Comparison of ENCODE assay signal across 10 cellular contexts in the genomic region with DNA sequence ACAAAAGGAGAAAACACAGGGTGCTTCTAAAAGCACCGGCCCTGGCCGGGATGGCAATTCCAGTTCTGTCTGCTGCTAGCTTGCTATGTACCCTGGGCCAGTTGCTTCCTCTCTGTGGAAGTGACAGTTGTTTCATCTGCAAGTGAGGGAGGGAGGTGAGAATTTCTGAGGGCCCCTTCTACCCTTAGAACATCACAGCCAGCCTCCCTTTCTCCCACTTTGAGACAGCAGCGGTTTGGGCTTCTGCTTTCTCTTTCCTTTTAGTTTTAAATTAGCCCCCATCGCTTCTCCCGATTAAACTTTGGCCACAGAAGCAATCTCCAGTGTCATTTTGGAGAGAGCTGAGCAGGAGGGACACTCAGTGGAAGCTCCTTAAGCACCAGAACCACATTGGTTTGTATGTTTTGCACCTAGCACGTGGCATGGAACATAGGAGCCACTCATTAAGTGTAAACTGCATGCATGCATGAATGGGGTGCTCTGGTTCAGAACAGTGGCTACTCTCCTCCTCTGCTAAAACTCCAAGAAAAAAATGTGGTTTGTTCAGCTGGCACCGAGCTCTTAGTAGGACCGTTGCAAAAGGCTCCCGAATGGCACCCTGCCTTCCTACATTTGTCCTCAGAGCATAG. TPM values are rescaled to one million over a fixed set of nuclear protein-coding genes. Genes with fewer than 3 reads are reported as not detected.
A peak's percentile ranks its signal among the peaks of the same experiment; 100 is the strongest.
DNase-seq lines count a peak whose midpoint lies in the region; ATAC-seq and TF ChIP-seq lines count a peak whose summit lies in the region.
"Had no signal": no experiment of that assay in that cellular context is flagged by ENCODE, and none has a peak within 500 bp of the region (broad histone marks: within the 10 kb centered on the region; RNA-seq: fewer than 3 reads in every experiment).

No MANE protein-coding gene starts in this region.

- H3K4me1 ChIP-seq in prostate gland (replicated peaks), result no peaks in the 10 kb centered on the region

- WGBS in prostate gland, result 74% methylated on average over 9 of the region's 9 CpGs

- no peak for TF ChIP-seq CTCF in prostate gland (IDR thresholded peaks at IDR 0.05)

- H3K4me3 Mint-ChIP-seq in activated naive CD4-positive, alpha-beta T cell treated with anti-CD3 and anti-CD28 coated beads for 36 hours, result peak overlapping the region; percentile 33

- H3K4me3 ChIP-seq in prostate gland, result no peak overlapping the region
- H3K4me3 ChIP-seq: ascending aorta had no signal

- no peaks in the 10 kb centered on the region for H3K9me3 Mint-ChIP-seq in activated naive CD4-positive, alpha-beta T cell treated with anti-CD3 and anti-CD28 coated beads for 36 hours

- no peak for TF ChIP-seq POLR2A in prostate gland (IDR thresholded peaks at IDR 0.05)

- H3K36me3 Mint-ChIP-seq in activated naive CD4-positive, alpha-beta T cell treated with anti-CD3 and anti-CD28 coated beads for 36 hours (ENCODE audit: low read depth), result peaks cover 16% of the 10 kb centered on the region

- no peak overlapping the region for H3K27ac ChIP-seq in prostate gland
- no peak overlapping the region for H3K27ac ChIP-seq in substantia nigra (ENCODE audit: low read depth, low read length, poor library complexity, severe bottlenecking)
- H3K27ac ChIP-seq: ascending aorta had no signal

- H3K9me3 ChIP-seq in prostate gland, result no peaks in the 10 kb centered on the region
- H3K9me3 ChIP-seq: ascending aorta had no signal

- peak; percentile 75 for DNase-seq in activated naive CD4-positive, alpha-beta T cell treated with anti-CD3 and anti-CD28 coated beads for 36 hours
- DNase-seq in activated naive CD4-positive, alpha-beta T cell treated with anti-CD3 and anti-CD28 coated beads, Interleukin-2, amount 50 U/mL, for 16 hours, result no peak
- peak; percentile 55 to 60 for DNase-seq in activated T-cell treated with anti-CD3 and anti-CD28 coated beads, Interleukin-2, amount 50 U/mL, for 48 hours
- peak; percentile 19 for DNase-seq in superior temporal gyrus (ENCODE audit: extremely low spot score)
- DNase-seq in prostate gland (ENCODE audit: low spot score), result no peak
- no peak for DNase-seq in substantia nigra (lab: John Stamatoyannopoulos, UW)
- DNase-seq: left cardiac atrium had no signal

- peak overlapping the region; percentile 22 for H3K27ac Mint-ChIP-seq in activated naive CD4-positive, alpha-beta T cell treated with anti-CD3 and anti-CD28 coated beads for 36 hours

- H3K27me3 Mint-ChIP-seq in activated naive CD4-positive, alpha-beta T cell treated with anti-CD3 and anti-CD28 coated beads for 36 hours (ENCODE audit: low read depth), result no peaks in the 10 kb centered on the region

- no peaks in the 10 kb centered on the region for H3K27me3 ChIP-seq in prostate gland (replicated peaks; ENCODE audit: insufficient read depth)
- H3K27me3 ChIP-seq: ascending aorta had no signal

- H3K36me3 ChIP-seq in prostate gland, result no peaks in the 10 kb centered on the region

- intact Hi-C loops in activated naive CD4-positive, alpha-beta T cell treated with anti-CD3 and anti-CD28 coated beads for 36 hours (cut with micrococcal nuclease), result loop anchor here (1.0 kb wide), 2 partner anchors 17 to 38 kb away; a partner anchor contains a TSS
- intact Hi-C loops in prostate gland (cut with DNase I), result no loop called here

- peaks cover 62% of the 10 kb centered on the region for H3K4me1 Mint-ChIP-seq in activated naive CD4-positive, alpha-beta T cell treated with anti-CD3 and anti-CD28 coated beads for 36 hours (ENCODE audit: low read depth)

- ATAC-seq in HG02981 (IDR thresholded peaks at IDR 0.05; ENCODE audit: unreplicated experiment), result peak; percentile 36
- no peak for ATAC-seq in HG03521 (IDR thresholded peaks at IDR 0.05; ENCODE audit: unreplicated experiment)
- ATAC-seq: left cardiac atrium had no signal

- CTCF ChIA-PET in activated naive CD4-positive, alpha-beta T cell treated with anti-CD3 and anti-CD28 coated beads for 36 hours (lab: Charles Lee), result interaction anchor here (0.6 to 5.8 kb wide), 12 partner anchors 9 to 293 kb away, joined by 3 to 53 read pairs (median 4); no protein-coding TSS in a partner anchor

RNA-seq across cellular contexts. Expression of a gene that starts 17.5 kb away (rescaled TPM):
- 100 to 1,000 TPM; 238 to 263 TPM for total RNA-seq in activated naive CD4-positive, alpha-beta T cell treated with anti-CD3 and anti-CD28 coated beads for 36 hours
- 10 to 100 TPM; 61.9 to 81.6 TPM for total RNA-seq in prostate gland

RNA-seq across cellular contexts. Expression of a gene that starts 59.3 kb away (rescaled TPM):
- total RNA-seq in activated naive CD4-positive, alpha-beta T cell treated with anti-CD3 and anti-CD28 coated beads for 36 hours, result 100 to 1,000 TPM; 272 to 284 TPM
- total RNA-seq in prostate gland, result 100 to 1,000 TPM in 1 of 2 donors, 10 to 100 TPM in 1; 85.7 to 184 TPM

Comparison
In these comparisons a context has a peak if more than half of its experiments do, and no peak if none do; other contexts are left out.
1. DNase-seq: peak in activated naive CD4-positive, alpha-beta T cell treated with anti-CD3 and anti-CD28 coated beads for 36 hours (single experiment), activated T-cell treated with anti-CD3 and anti-CD28 coated beads, Interleukin-2, amount 50 U/mL, for 48 hours (2 of 2) and superior temporal gyrus (single experiment); none in activated naive CD4-positive, alpha-beta T cell treated with anti-CD3 and anti-CD28 coated beads, Interleukin-2, amount 50 U/mL, for 16 hours (single experiment), prostate gland (single experiment) and substantia nigra (0 of 49).